Comparison of ENCODE assay signal across 1 cellular context in the genomic region with DNA sequence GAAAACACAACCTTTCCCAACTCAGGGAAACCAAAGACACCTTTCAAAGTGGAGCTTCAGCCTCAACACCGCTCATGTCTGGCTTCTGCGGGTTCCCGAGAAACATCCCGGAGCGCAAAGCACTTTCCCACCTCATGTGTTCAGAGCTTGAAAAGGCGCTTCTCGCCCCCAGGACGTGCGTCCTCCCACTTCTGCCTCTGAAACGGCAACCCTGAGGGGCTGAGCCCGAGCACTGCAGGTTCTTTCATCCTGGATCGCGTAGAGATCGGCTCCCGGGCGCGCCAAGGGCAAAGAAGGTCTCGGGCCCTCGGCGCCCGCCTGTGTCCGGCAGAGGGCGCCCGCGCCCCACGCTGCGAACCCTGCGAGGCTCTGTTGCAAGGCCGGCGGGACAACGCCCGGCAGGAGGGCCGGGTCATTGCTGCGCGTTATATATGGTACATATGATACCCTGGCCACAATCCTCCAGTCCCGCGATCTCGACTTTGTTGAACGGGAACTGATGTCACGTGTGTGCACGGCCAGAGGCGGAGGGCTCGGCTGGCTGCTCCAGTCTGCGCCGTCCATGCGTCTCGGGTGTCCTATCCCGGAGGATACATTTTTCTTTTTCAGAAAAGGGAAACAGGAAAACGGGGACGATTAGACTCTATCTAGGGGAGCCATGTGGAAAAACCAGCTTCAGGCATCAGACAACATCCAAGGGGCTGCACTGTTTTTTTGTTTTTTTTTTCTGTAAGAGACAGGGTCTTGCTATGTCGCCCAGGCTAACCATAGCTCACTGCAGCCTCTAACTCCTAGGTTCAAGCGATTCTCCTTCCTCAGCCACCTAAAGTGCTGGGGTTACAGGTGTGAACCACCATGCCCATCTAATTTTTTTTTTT.
A peak's percentile ranks its signal among the peaks of the same experiment; 100 is the strongest.
TF ChIP-seq lines count a peak whose summit lies in the region.

No MANE protein-coding gene starts in this region.

TF ChIP-seq in HepG2, 621 proteins besides CTCF, POLR2A, EP300 and RAD21 (continued from another document and continues in another):
- TF ChIP-seq, protein P1, sequence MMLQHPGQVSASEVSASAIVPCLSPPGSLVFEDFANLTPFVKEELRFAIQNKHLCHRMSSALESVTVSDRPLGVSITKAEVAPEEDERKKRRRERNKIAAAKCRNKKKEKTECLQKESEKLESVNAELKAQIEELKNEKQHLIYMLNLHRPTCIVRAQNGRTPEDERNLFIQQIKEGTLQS (CRISPR knock-in tag; IDR thresholded peaks at IDR 0.05): peak; percentile 53; the same call in 1 of the 2 replicates
- TF ChIP-seq NFKBIZ (CRISPR knock-in tag; IDR thresholded peaks at IDR 0.05) (peak; percentile 87; the same call in 1 of the 2 replicates), HIVEP1 (CRISPR knock-in tag; IDR thresholded peaks at IDR 0.05) (peak; percentile 90), TAF1 (CRISPR knock-in tag; IDR thresholded peaks at IDR 0.05) (peak; percentile 81), ZNF549 (CRISPR knock-in tag; IDR thresholded peaks at IDR 0.05) (no peak), RXRA (CRISPR knock-in tag; IDR thresholded peaks at IDR 0.05) (peak; percentile 94), KAT2B (IDR thresholded peaks at IDR 0.05; ENCODE audit: borderline replicate concordance, low read depth, low read length) (0 out of 2 replicates have a peak, but pooled peaks have one; percentile 17), ZNF746 (CRISPR knock-in tag; IDR thresholded peaks at IDR 0.05) (no peak), BRCA1 (CRISPR knock-in tag; IDR thresholded peaks at IDR 0.05) (peak; percentile 95), ZFX (CRISPR knock-in tag; IDR thresholded peaks at IDR 0.05; ENCODE audit: low read depth) (peak; percentile 79), ZNF337 (CRISPR knock-in tag; IDR thresholded peaks at IDR 0.05; ENCODE audit: borderline replicate concordance, low read depth) (no peak), AGO1 (IDR thresholded peaks at IDR 0.05; ENCODE audit: low read depth, low read length, poor library complexity, severe bottlenecking) (peak; percentile 92), ZBTB21 (CRISPR knock-in tag; IDR thresholded peaks at IDR 0.05) (no peak), SIX1 (CRISPR knock-in tag; IDR thresholded peaks at IDR 0.05; ENCODE audit: borderline replicate concordance) (peak; percentile 90), ZNF629 (CRISPR knock-in tag; conservative IDR thresholded peaks at IDR 0.05) (no peak), ZNF205 (CRISPR knock-in tag; IDR thresholded peaks at IDR 0.05) (peak; percentile 89), FOXA1 (IDR thresholded peaks at IDR 0.05) (no peak), FOXA1 (CRISPR knock-in tag; IDR thresholded peaks at IDR 0.05) (peak; percentile 73), DR1 (CRISPR knock-in tag; IDR thresholded peaks at IDR 0.05) (peak; percentile 76), ZFP1 (CRISPR knock-in tag; IDR thresholded peaks at IDR 0.05) (peak; percentile 80; the same call in 1 of the 2 replicates), PHF8 (CRISPR knock-in tag; IDR thresholded peaks at IDR 0.05) (no peak; the same call in none of the 2 replicates), KLF11 (CRISPR knock-in tag; IDR thresholded peaks at IDR 0.05) (peak; percentile 90), HDAC6 (IDR thresholded peaks at IDR 0.05; ENCODE audit: low read depth, low read length) (no peak), GTF2F1 (IDR thresholded peaks at IDR 0.05; ENCODE audit: low read length) (peak; percentile 78; the same call in 1 of the 2 replicates), KAT7 (CRISPR knock-in tag; IDR thresholded peaks at IDR 0.05; ENCODE audit: borderline replicate concordance) (no peak), PAWR (CRISPR knock-in tag; IDR thresholded peaks at IDR 0.05; ENCODE audit: borderline replicate concordance) (0 out of 2 replicates have a peak, but pooled peaks have one; percentile 69), PHF21A (CRISPR knock-in tag; IDR thresholded peaks at IDR 0.05) (peak; percentile 93), ZNF143 (CRISPR knock-in tag; IDR thresholded peaks at IDR 0.05) (peak; percentile 66; the same call in 1 of the 2 replicates), CREM (IDR thresholded peaks at IDR 0.05) (no peak), CREM (CRISPR knock-in tag; IDR thresholded peaks at IDR 0.05) (no peak), KDM5B (CRISPR knock-in tag; IDR thresholded peaks at IDR 0.05; ENCODE audit: borderline replicate concordance) (peak; percentile 98), MXD4 (CRISPR knock-in tag; IDR thresholded peaks at IDR 0.05) (peak; percentile 86), ZNF17 (CRISPR knock-in tag; IDR thresholded peaks at IDR 0.05) (no peak), SMARCC2 (IDR thresholded peaks at IDR 0.05) (no peak), EEA1 (CRISPR knock-in tag; IDR thresholded peaks at IDR 0.05; ENCODE audit: borderline replicate concordance) (peak; percentile 66; the same call in 1 of the 2 replicates), TRIM24 (CRISPR knock-in tag; IDR thresholded peaks at IDR 0.05) (no peak), SAP130 (CRISPR knock-in tag; IDR thresholded peaks at IDR 0.05; ENCODE audit: low read depth) (peak; percentile 83), FIP1L1 (IDR thresholded peaks at IDR 0.05; ENCODE audit: borderline replicate concordance, insufficient read depth, low read depth, low read length) (no peak), ATRX (CRISPR knock-in tag; IDR thresholded peaks at IDR 0.05; ENCODE audit: borderline replicate concordance) (no peak; the same call in 1 of the 2 replicates), ZNF335 (CRISPR knock-in tag; IDR thresholded peaks at IDR 0.05) (peak; percentile 37; the same call in 1 of the 2 replicates), IKZF4 (CRISPR knock-in tag; IDR thresholded peaks at IDR 0.05; ENCODE audit: borderline replicate concordance, low read depth, not compliant biosample characterization) (peak; percentile 28), ZNF124 (CRISPR knock-in tag; IDR thresholded peaks at IDR 0.05) (peak; percentile 90; the same call in 1 of the 2 replicates), ZNF781 (CRISPR knock-in tag; IDR thresholded peaks at IDR 0.05; ENCODE audit: borderline replicate concordance, not compliant biosample characterization) (no peak), SOX6 (IDR thresholded peaks at IDR 0.05) (no peak), SOX6 (CRISPR knock-in tag; IDR thresholded peaks at IDR 0.05) (peak; percentile 86), ELF3 (CRISPR knock-in tag; IDR thresholded peaks at IDR 0.05) (peak; percentile 88)
- TF ChIP-seq, protein P2, sequence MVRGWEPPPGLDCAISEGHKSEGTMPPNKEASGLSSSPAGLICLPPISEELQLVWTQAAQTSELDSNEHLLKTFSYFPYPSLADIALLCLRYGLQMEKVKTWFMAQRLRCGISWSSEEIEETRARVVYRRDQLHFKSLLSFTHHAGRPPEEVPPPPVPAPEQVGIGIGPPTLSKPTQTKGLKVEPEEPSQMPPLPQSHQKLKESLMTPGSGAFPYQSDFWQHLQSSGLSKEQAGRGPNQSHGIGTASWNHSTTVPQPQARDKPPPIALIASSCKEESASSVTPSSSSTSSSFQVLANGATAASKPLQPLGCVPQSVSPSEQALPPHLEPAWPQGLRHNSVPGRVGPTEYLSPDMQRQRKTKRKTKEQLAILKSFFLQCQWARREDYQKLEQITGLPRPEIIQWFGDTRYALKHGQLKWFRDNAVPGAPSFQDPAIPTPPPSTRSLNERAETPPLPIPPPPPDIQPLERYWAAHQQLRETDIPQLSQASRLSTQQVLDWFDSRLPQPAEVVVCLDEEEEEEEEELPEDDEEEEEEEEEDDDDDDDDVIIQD (CRISPR knock-in tag; IDR thresholded peaks at IDR 0.05; ENCODE audit: low read depth): peak; percentile 79; the same call in 1 of the 2 replicates
- TF ChIP-seq, protein P3, sequence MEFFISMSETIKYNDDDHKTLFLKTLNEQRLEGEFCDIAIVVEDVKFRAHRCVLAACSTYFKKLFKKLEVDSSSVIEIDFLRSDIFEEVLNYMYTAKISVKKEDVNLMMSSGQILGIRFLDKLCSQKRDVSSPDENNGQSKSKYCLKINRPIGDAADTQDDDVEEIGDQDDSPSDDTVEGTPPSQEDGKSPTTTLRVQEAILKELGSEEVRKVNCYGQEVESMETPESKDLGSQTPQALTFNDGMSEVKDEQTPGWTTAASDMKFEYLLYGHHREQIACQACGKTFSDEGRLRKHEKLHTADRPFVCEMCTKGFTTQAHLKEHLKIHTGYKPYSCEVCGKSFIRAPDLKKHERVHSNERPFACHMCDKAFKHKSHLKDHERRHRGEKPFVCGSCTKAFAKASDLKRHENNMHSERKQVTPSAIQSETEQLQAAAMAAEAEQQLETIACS (CRISPR knock-in tag; IDR thresholded peaks at IDR 0.05): no peak; the same call in 1 of the 2 replicates
- TF ChIP-seq, protein P4, sequence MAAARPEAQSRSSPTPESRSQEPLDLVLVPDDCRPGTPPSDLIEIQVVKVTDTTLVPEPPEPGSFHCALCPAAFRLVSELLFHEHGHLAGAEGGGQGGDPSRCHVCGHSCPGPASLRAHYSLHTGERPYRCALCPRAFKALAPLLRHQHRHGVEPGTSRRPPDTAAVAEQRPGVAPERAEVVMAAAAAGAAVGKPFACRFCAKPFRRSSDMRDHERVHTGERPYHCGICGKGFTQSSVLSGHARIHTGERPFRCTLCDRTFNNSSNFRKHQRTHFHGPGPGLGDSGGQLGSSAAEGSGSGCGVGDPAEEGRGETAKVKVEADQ (CRISPR knock-in tag; IDR thresholded peaks at IDR 0.05; ENCODE audit: borderline replicate concordance): 0 out of 2 replicates have a peak, but pooled peaks have one; percentile 73
- TF ChIP-seq, protein P5, sequence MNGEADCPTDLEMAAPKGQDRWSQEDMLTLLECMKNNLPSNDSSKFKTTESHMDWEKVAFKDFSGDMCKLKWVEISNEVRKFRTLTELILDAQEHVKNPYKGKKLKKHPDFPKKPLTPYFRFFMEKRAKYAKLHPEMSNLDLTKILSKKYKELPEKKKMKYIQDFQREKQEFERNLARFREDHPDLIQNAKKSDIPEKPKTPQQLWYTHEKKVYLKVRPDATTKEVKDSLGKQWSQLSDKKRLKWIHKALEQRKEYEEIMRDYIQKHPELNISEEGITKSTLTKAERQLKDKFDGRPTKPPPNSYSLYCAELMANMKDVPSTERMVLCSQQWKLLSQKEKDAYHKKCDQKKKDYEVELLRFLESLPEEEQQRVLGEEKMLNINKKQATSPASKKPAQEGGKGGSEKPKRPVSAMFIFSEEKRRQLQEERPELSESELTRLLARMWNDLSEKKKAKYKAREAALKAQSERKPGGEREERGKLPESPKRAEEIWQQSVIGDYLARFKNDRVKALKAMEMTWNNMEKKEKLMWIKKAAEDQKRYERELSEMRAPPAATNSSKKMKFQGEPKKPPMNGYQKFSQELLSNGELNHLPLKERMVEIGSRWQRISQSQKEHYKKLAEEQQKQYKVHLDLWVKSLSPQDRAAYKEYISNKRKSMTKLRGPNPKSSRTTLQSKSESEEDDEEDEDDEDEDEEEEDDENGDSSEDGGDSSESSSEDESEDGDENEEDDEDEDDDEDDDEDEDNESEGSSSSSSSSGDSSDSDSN (CRISPR knock-in tag; IDR thresholded peaks at IDR 0.05): peak; percentile 81
- TF ChIP-seq, protein P6, sequence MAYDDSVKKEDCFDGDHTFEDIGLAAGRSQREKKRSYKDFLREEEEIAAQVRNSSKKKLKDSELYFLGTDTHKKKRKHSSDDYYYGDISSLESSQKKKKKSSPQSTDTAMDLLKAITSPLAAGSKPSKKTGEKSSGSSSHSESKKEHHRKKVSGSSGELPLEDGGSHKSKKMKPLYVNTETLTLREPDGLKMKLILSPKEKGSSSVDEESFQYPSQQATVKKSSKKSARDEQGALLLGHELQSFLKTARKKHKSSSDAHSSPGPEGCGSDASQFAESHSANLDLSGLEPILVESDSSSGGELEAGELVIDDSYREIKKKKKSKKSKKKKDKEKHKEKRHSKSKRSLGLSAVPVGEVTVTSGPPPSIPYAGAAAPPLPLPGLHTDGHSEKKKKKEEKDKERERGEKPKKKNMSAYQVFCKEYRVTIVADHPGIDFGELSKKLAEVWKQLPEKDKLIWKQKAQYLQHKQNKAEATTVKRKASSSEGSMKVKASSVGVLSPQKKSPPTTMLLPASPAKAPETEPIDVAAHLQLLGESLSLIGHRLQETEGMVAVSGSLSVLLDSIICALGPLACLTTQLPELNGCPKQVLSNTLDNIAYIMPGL (CRISPR knock-in tag; IDR thresholded peaks at IDR 0.05; ENCODE audit: borderline replicate concordance in 1 of 2, low read depth in 1 of 2): peak; percentile 98
- TF ChIP-seq, protein P7, sequence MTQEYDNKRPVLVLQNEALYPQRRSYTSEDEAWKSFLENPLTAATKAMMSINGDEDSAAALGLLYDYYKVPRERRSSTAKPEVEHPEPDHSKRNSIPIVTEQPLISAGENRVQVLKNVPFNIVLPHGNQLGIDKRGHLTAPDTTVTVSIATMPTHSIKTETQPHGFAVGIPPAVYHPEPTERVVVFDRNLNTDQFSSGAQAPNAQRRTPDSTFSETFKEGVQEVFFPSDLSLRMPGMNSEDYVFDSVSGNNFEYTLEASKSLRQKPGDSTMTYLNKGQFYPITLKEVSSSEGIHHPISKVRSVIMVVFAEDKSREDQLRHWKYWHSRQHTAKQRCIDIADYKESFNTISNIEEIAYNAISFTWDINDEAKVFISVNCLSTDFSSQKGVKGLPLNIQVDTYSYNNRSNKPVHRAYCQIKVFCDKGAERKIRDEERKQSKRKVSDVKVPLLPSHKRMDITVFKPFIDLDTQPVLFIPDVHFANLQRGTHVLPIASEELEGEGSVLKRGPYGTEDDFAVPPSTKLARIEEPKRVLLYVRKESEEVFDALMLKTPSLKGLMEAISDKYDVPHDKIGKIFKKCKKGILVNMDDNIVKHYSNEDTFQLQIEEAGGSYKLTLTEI (CRISPR knock-in tag; conservative IDR thresholded peaks at IDR 0.05): no peak
